8 cellular contexts compared by ENCODE assay signal in genomic region chr1:153490272-153491051, GRCh38. TPM values are rescaled to one million over a fixed set of nuclear protein-coding genes. Genes with fewer than 3 reads are reported as not detected.
DNase-seq lines count a peak whose midpoint lies in the region; ATAC-seq and TF ChIP-seq lines count a peak whose summit lies in the region.

No MANE protein-coding gene starts in this region.

- H3K27me3 ChIP-seq in adrenal gland, result no peaks in the 10 kb centered on the region
- no peaks in the 10 kb centered on the region for H3K27me3 ChIP-seq in tibial nerve

- H3K9me3 ChIP-seq in adrenal gland (replicated peaks in 1 of 3) (no peaks in the 10 kb centered on the region), tibial nerve (no peaks in the 10 kb centered on the region)

- WGBS in adrenal gland, 4 donors, result 25 to 40% (median 35%) methylated on average over 12 of the region's 12 CpGs
- WGBS in tibial nerve, 2 donors, result 32 to 33% methylated on average over 12 of the region's 12 CpGs

- no peak for TF ChIP-seq CTCF in adrenal gland (IDR thresholded peaks at IDR 0.05)
- no peak for TF ChIP-seq CTCF in tibial nerve (IDR thresholded peaks at IDR 0.05)

- DNase-seq in EL (peak; percentile 91), NCI-H2029 (lab: John Stamatoyannopoulos, UW) (peak; percentile 97), adrenal gland (peak; percentile 85 to 96 (median 92)), left kidney (ENCODE audit: low read depth, low spot score) (peak; percentile 53), tibial nerve (ENCODE audit: low spot score in 2 of 2) (peak; percentile 68 to 92), DMS53 treated with DMSO at 0.1 percent for 48 hours (lab: John Stamatoyannopoulos, UW; ENCODE audit: unreplicated experiment) (no peak)
- DNase-seq in activated CD8-positive, alpha-beta memory T cell treated with anti-CD3 and anti-CD28 coated beads for 24 hours, result no peak

- H3K4me3 ChIP-seq in adrenal gland (no peak overlapping the region), tibial nerve (no peak overlapping the region)

- H3K4me1 ChIP-seq in adrenal gland (replicated peaks in 1 of 2) (peaks cover 0 to 20% of the 10 kb centered on the region in 2 donors), tibial nerve (peaks cover 0 to 38% (median 14%) of the 10 kb centered on the region in 4 donors)

- no peaks in the 10 kb centered on the region for H3K36me3 ChIP-seq in adrenal gland (replicated peaks in 1 of 2)
- H3K36me3 ChIP-seq in tibial nerve, result no peaks in the 10 kb centered on the region

- no peak for ATAC-seq in GM19351 (IDR thresholded peaks at IDR 0.05; ENCODE audit: unreplicated experiment)

- peak in 1 of 2 donors; percentile 68 for TF ChIP-seq EP300 in tibial nerve (IDR thresholded peaks at IDR 0.05)

- peak in 1 of 2 donors; percentile 28 for TF ChIP-seq POLR2A in adrenal gland (IDR thresholded peaks at IDR 0.05)
- no peak for TF ChIP-seq POLR2A in tibial nerve (IDR thresholded peaks at IDR 0.05)

- peak overlapping the region; percentile 28 to 94 (median 84) for H3K27ac ChIP-seq in adrenal gland
- peak overlapping the region; percentile 31 to 81 (median 60) for H3K27ac ChIP-seq in tibial nerve

- intact Hi-C loops in adrenal gland (cut with DNase I), result no loop called here

RNA-seq across cellular contexts. Expression of gene S100A7, which starts 30.0 kb away (rescaled TPM):
- total RNA-seq in adrenal gland, result not detected
- polyA plus RNA-seq in adrenal gland, result not detected
- 10 to 100 TPM in 1 of 4 donors, not detected in 3; 22.9 TPM for total RNA-seq in tibial nerve

RNA-seq across cellular contexts. Expression of gene S100A6, which starts 45.3 kb away (rescaled TPM):
- total RNA-seq in adrenal gland (100 to 1,000 TPM; 252 to 609 (median 372) TPM), tibial nerve (1,000 to 10,000 TPM in 2 of 4 donors, 100 to 1,000 TPM in 2; 651 to 1,173 (median 946) TPM)
- 1,000 to 10,000 TPM in 2 of 3 donors, 100 to 1,000 TPM in 1; 121 to 4,129 (median 3,763) TPM for polyA plus RNA-seq in adrenal gland

RNA-seq across cellular contexts. Expression of gene S100A5, which starts 50.3 kb away (rescaled TPM):
- total RNA-seq in adrenal gland, result not detected
- polyA plus RNA-seq in adrenal gland, result not detected
- not detected for total RNA-seq in tibial nerve

RNA-seq across cellular contexts. Expression of gene S100A4, which starts 55.1 kb away (rescaled TPM):
- total RNA-seq in adrenal gland (100 to 1,000 TPM in 4 of 8 donors, 10 to 100 TPM in 4; 57.9 to 291 (median 99.9) TPM), tibial nerve (100 to 1,000 TPM; 398 to 439 (median 420) TPM)
- 100 to 1,000 TPM in 2 of 3 donors, 10 to 100 TPM in 1; 26.7 to 742 (median 455) TPM for polyA plus RNA-seq in adrenal gland

RNA-seq across cellular contexts. Expression of gene S100A3, which starts 58.6 kb away (rescaled TPM):
- total RNA-seq in adrenal gland, result 1 to 10 TPM in 2 of 8 donors, under 1 TPM in 3, not detected in 3; 0.28 to 2.9 (median 0.54) TPM
- polyA plus RNA-seq in adrenal gland, result 1 to 10 TPM in 2 of 3 donors, not detected in 1; 1.9 to 3.8 TPM
- total RNA-seq in tibial nerve, result 1 to 10 TPM in 2 of 4 donors, not detected in 2; 1.1 to 2.7 TPM

Comparison
In these comparisons a context has a peak if more than half of its experiments do, and no peak if none do; other contexts are left out.
1. DNase-seq: peak in EL (single experiment), NCI-H2029 (single experiment), adrenal gland (7 of 7), left kidney (single experiment) and tibial nerve (2 of 2); none in DMS53 treated with DMSO at 0.1 percent for 48 hours (single experiment) and activated CD8-positive, alpha-beta memory T cell treated with anti-CD3 and anti-CD28 coated beads for 24 hours (single experiment).